Comparison of ENCODE assay signal across 19 cellular contexts in the genomic region with DNA sequence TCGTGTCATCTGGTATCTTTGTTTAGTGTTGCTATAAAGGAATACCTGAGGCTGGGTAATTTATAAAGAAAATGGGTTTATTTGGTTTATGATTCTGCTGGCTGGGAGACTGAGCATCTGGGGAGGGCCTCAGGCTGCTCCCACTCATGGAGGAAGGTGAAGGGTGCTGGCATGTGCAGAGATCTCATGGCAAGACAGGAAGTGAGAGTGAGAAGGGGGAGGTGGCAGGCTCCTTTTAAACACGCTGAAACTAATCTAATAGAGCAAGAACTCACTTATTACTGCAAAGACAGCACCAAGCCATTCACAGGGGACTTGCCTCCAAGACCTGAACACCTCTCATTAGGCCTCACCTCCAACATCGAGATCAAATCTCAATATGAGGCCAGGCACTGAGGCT. TPM values are rescaled to one million over a fixed set of nuclear protein-coding genes. Genes with fewer than 3 reads are reported as not detected.
"Had no signal": no experiment of that assay in that cellular context is flagged by ENCODE, and none has a peak within 500 bp of the region (broad histone marks: within the 10 kb centered on the region; RNA-seq: fewer than 3 reads in every experiment).

No MANE protein-coding gene starts in this region.

- H3K9me3 ChIP-seq: esophagus muscularis mucosa, neutrophil, right atrium auricular region, thyroid gland, uterus had no signal

- H3K36me3 Mint-ChIP-seq: naive B cell had no signal

- H3K4me1 Mint-ChIP-seq: activated naive CD8-positive, alpha-beta T cell treated with anti-CD3 and anti-CD28 coated beads, Interleukin-2, amount 50 U/mL, for 24 hours had no signal

- DNase-seq: activated CD4-positive, alpha-beta T cell treated with anti-CD3 and anti-CD28 coated beads for 4 hours; activated CD8-positive, alpha-beta memory T cell treated with anti-CD3 and anti-CD28 coated beads, Interleukin-2, amount 50 U/mL, for 48 hours; activated CD8-positive, alpha-beta T cell treated with anti-CD3 and anti-CD28 coated beads, Interleukin-2, amount 10 ng/mL, durations not matched to agents 7 days and 5 days; activated naive CD4-positive, alpha-beta T cell treated with Interleukin-2 at 50 U/mL for 16 hours; activated naive CD8-positive, alpha-beta T cell treated with anti-CD3 and anti-CD28 coated beads, Interleukin-2, amount 50 U/mL, for 24 hours; glutamatergic neuron; left cardiac atrium; midbrain; naive B cell; small intestine; thyroid gland; uterus had no signal

- H3K4me1 ChIP-seq: esophagus muscularis mucosa, right atrium auricular region, thyroid gland, uterus had no signal

- H3K27me3 Mint-ChIP-seq: activated naive CD8-positive, alpha-beta T cell treated with anti-CD3 and anti-CD28 coated beads, Interleukin-2, amount 50 U/mL, for 24 hours; naive B cell had no signal

- FAIRE-seq: astrocyte, small intestine had no signal

- H3K36me3 ChIP-seq: esophagus muscularis mucosa, neutrophil, right atrium auricular region, thyroid gland, uterus had no signal

- H3K4me3 Mint-ChIP-seq: activated CD8-positive, alpha-beta T cell treated with anti-CD3 and anti-CD28 coated beads, Interleukin-2, amount 10 ng/mL, durations not matched to agents 7 days and 5 days; activated naive CD8-positive, alpha-beta T cell treated with anti-CD3 and anti-CD28 coated beads, Interleukin-2, amount 50 U/mL, for 24 hours; naive B cell had no signal

- H3K27ac Mint-ChIP-seq: activated CD8-positive, alpha-beta T cell treated with anti-CD3 and anti-CD28 coated beads, Interleukin-2, amount 10 ng/mL, durations not matched to agents 7 days and 5 days; activated naive CD8-positive, alpha-beta T cell treated with anti-CD3 and anti-CD28 coated beads, Interleukin-2, amount 50 U/mL, for 24 hours had no signal

- H3K27ac ChIP-seq: esophagus muscularis mucosa, neutrophil, right atrium auricular region, thyroid gland, uterus had no signal

- H3K9me3 Mint-ChIP-seq: activated naive CD8-positive, alpha-beta T cell treated with anti-CD3 and anti-CD28 coated beads, Interleukin-2, amount 50 U/mL, for 24 hours; naive B cell had no signal

- ATAC-seq: activated CD8-positive, alpha-beta T cell treated with anti-CD3 and anti-CD28 coated beads, Interleukin-2, amount 10 ng/mL, durations not matched to agents 7 days and 5 days; activated naive CD8-positive, alpha-beta T cell treated with anti-CD3 and anti-CD28 coated beads, Interleukin-2, amount 50 U/mL, for 24 hours; left cardiac atrium had no signal

- H3K4me3 ChIP-seq: esophagus muscularis mucosa, lung, right atrium auricular region, thyroid gland, uterus had no signal

- H3K27me3 ChIP-seq: esophagus muscularis mucosa, neutrophil, right atrium auricular region, thyroid gland, uterus had no signal

RNA-seq across cellular contexts. Expression of gene OIT3, which starts 11.3 kb away (rescaled TPM):
- total RNA-seq: activated CD8-positive, alpha-beta T cell treated with anti-CD3 and anti-CD28 coated beads, Interleukin-2, amount 10 ng/mL, durations not matched to agents 7 days and 5 days; esophagus muscularis mucosa; posterior vena cava had no signal

RNA-seq across cellular contexts. Expression of gene PLA2G12B, which starts 49.8 kb away (rescaled TPM):
- total RNA-seq: activated CD8-positive, alpha-beta T cell treated with anti-CD3 and anti-CD28 coated beads, Interleukin-2, amount 10 ng/mL, durations not matched to agents 7 days and 5 days; astrocyte; esophagus muscularis mucosa; fibroblast of villous mesenchyme; posterior vena cava; thyroid gland; uterus had no signal
